Comparison of ENCODE assay signal across 9 cellular contexts in the genomic region with DNA sequence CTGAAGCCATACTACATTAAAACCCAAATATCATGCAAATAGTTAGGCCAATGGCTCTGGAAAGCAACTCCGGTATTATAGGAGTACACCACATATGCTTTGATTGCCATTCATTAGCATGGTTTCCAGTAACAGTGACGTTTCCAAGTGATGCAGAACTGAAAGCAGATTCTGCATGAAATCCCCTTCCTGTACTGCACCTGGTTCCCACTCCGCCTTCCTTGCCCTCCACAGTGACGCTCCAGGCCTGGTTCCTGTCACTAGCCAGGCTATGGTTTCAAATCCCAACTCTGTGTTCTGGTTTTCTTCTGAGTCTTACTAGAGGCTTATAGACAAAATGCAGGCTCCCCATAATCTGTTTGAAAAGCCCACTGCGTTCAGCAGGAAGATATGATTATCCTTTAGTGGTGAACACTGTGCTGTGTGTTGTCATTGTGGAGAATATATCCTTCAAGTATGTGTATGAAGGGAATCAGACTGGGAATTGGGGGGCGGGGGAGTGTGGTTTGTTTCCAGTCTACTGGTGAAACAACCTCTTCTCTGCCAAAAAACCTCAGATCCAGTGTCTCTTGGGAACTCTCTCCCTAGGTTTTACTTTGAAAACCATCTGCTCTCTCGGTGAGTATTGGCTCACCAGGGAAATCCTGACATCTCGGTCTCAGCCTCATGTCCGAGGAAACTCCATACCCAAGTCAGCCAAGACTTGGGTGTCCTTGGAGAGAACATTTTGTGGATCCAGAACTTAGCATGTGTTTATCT.
A peak's percentile ranks its signal among the peaks of the same experiment; 100 is the strongest.
DNase-seq lines count a peak whose midpoint lies in the region; ATAC-seq and TF ChIP-seq lines count a peak whose summit lies in the region.
"Had no signal": no experiment of that assay in that cellular context is flagged by ENCODE, and none has a peak within 500 bp of the region (broad histone marks: within the 10 kb centered on the region; RNA-seq: fewer than 3 reads in every experiment).

No MANE protein-coding gene starts in this region.

- H3K4me1 ChIP-seq in aorta (ENCODE audit: control insufficient read depth in 1 of 2, insufficient read depth in 2 of 2, low read length in 2 of 2), result no peaks in the 10 kb centered on the region
- no peaks in the 10 kb centered on the region for H3K4me1 ChIP-seq in spleen

- H3K9me3 ChIP-seq in aorta (ENCODE audit: control insufficient read depth, low read length) (peaks cover 2% of the 10 kb centered on the region), spleen (peaks cover 0 to 2% (median 0%) of the 10 kb centered on the region in 8 donors)

- H3K27ac ChIP-seq in aorta (ENCODE audit: low read depth in 1 of 2, low read length in 2 of 2) (no peak overlapping the region), spleen (peak overlapping the region in 2 of 8 donors; percentile 16 to 58)

- no peak overlapping the region for H3K4me3 ChIP-seq in aorta (ENCODE audit: low read length in 2 of 2)
- no peak overlapping the region for H3K4me3 ChIP-seq in spleen

- H3K36me3 ChIP-seq in aorta (ENCODE audit: control insufficient read depth in 1 of 2, insufficient read depth in 2 of 2, low read length in 1 of 2), result no peaks in the 10 kb centered on the region
- H3K36me3 ChIP-seq in spleen, result no peaks in the 10 kb centered on the region

- no peak for TF ChIP-seq CTCF in spleen (IDR thresholded peaks at IDR 0.05 in 8 of 11, conservative IDR thresholded peaks at IDR 0.05 in 3 of 11)

- intact Hi-C loops in aorta (cut with DNase I) (no loop called here), spleen (cut with DNase I; ENCODE audit: low total_unique reads) (no loop called here)

- no peaks in the 10 kb centered on the region for H3K27me3 ChIP-seq in aorta (ENCODE audit: control insufficient read depth in 1 of 2, insufficient read depth in 2 of 2, low read length in 1 of 2)
- no peaks in the 10 kb centered on the region for H3K27me3 ChIP-seq in spleen (replicated peaks in 1 of 7)

- no peak for TF ChIP-seq POLR2A in spleen (IDR thresholded peaks at IDR 0.05)

- peak; percentile 45 for DNase-seq in fibroblast of gingiva (ENCODE audit: low read depth)
- DNase-seq in epidermal melanocyte (ENCODE audit: insufficient read length, low spot score), result no peak
- DNase-seq in aorta, result no peak
- DNase-seq in NAMALWA (ENCODE audit: low spot score), result no peak
- no peak for DNase-seq in spleen
- DNase-seq: activated CD8-positive, alpha-beta memory T cell treated with anti-CD3 and anti-CD28 coated beads, Interleukin-2, amount 50 U/mL, for 4 hours had no signal

- peak; percentile 63 for ATAC-seq in GM18867 (IDR thresholded peaks at IDR 0.05; ENCODE audit: unreplicated experiment)
- peak; percentile 61 for ATAC-seq in GM21737 (IDR thresholded peaks at IDR 0.05; ENCODE audit: unreplicated experiment)
- peak; percentile 49 for ATAC-seq in HG03565 (IDR thresholded peaks at IDR 0.05; ENCODE audit: unreplicated experiment)
- ATAC-seq in aorta (ENCODE audit: low FRiP score), result no peak

- WGBS in aorta, 2 donors, result 57 to 69% methylated on average over 9 of the region's 9 CpGs
- 57 to 81% (median 72%) methylated on average over 9 of the region's 9 CpGs for WGBS in spleen, 5 donors
